19 cellular contexts compared by ENCODE assay signal in the genomic region with DNA sequence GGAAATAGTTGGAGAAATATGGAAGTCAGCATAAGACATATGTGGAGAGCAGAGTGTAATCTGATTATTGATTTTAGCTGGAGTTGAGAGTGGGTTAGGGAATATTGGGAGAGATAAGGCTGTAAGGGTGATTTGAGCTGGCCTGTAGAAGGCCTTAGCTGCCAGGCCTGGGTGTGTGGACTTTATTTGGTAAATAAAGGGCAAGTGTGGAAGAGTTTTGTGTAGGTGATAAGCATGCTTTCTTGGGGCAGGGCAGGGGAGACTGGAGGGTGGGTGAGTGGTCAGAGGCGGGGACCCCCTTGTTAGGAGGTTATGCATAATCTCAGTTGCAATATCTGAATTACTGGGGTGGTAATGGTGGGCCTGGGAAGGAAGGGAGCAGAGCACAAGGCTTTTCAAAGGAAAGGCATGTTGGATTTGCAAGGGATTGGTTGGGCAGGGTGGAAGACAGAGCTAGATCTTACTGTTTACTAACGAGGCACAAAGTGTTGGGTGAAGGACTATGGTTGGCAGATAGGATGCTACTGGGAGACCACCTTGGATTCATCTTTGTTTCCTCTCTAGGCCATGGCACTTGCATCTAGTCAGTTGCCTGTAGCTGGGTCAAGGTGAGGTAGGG. TPM values are rescaled to one million over a fixed set of nuclear protein-coding genes. Genes with fewer than 3 reads are reported as not detected.
DNase-seq lines count a peak whose midpoint lies in the region; ATAC-seq and TF ChIP-seq lines count a peak whose summit lies in the region.
"Had no signal": no experiment of that assay in that cellular context is flagged by ENCODE, and none has a peak within 500 bp of the region (broad histone marks: within the 10 kb centered on the region; RNA-seq: fewer than 3 reads in every experiment).

No MANE protein-coding gene starts in this region.

- peak overlapping the region; percentile 3 for H3K27ac ChIP-seq in AG04450 (ENCODE audit: low read depth, low read length)
- peak overlapping the region in 9 of 11 experiments; percentile 81 to 97 (median 92); a peak in 18 of 22 replicates for H3K27ac ChIP-seq in BLaER1 treated with 17β-estradiol and CSF1 and Interleukin-3, amounts not matched to agents 10 nM and 100 nM
- H3K27ac ChIP-seq: cardiac muscle cell, foreskin keratinocyte had no signal

- no peak overlapping the region for H3K4me3 Mint-ChIP-seq in natural killer cell

- H3K4me1 ChIP-seq in BLaER1 treated with 17β-estradiol and CSF1 and Interleukin-3, amounts not matched to agents 10 nM and 100 nM, result peaks cover 78 to 99% (median 96%) of the 10 kb centered on the region in 10 experiments
- peaks cover 56% of the 10 kb centered on the region for H3K4me1 ChIP-seq in adipocyte (ENCODE audit: control insufficient read depth, insufficient read depth, low read length)

- peak overlapping the region in 9 of 11 experiments; percentile 93 to 99 (median 98); a peak in 19 of 22 replicates for H3K4me2 ChIP-seq in BLaER1 treated with 17β-estradiol and CSF1 and Interleukin-3, amounts not matched to agents 10 nM and 100 nM

- peak overlapping the region; percentile 19 to 50 for H3K27ac Mint-ChIP-seq in natural killer cell

- H3K4me3 ChIP-seq in AG04450 (ENCODE audit: low read depth, low read length), result no peak overlapping the region
- H3K4me3 ChIP-seq in BLaER1 treated with 17β-estradiol and CSF1 and Interleukin-3, amounts not matched to agents 10 nM and 100 nM, result peak overlapping the region in 4 of 10 experiments; percentile 5 to 63 (median 60); a peak in 1 of 20 replicates
- H3K4me3 ChIP-seq in adipocyte (ENCODE audit: low read length), result no peak overlapping the region
- H3K4me3 ChIP-seq: cardiac muscle cell, GM12878, lung, vagina had no signal

- H3K9me3 ChIP-seq in AG04450 (ENCODE audit: control insufficient read depth, insufficient read depth, low read length) (peaks cover 3% of the 10 kb centered on the region; the same call in 1 of the 2 replicates), adipocyte (ENCODE audit: control insufficient read depth, low read length) (no peaks in the 10 kb centered on the region)
- H3K9me3 ChIP-seq in BLaER1 treated with 17β-estradiol and CSF1 and Interleukin-3, amounts not matched to agents 10 nM and 100 nM (replicated peaks in 1 of 11), result no peaks in the 10 kb centered on the region
- H3K9me3 ChIP-seq: vagina had no signal

- DNase-seq in AG04450 (ENCODE audit: low read depth, low spot score), result no peak
- DNase-seq in adipocyte (ENCODE audit: low read depth), result no peak
- no peak for DNase-seq in natural killer cell
- no peak for DNase-seq in AG08396 (ENCODE audit: low spot score)
- no peak for DNase-seq in G401 (ENCODE audit: low spot score)
- DNase-seq in pons (ENCODE audit: low spot score), result no peak
- DNase-seq: activated CD4-positive, alpha-beta T cell treated with anti-CD3 and anti-CD28 coated beads for 4 hours; activated gamma-delta T cell; effector memory CD4-positive, alpha-beta T cell; foreskin keratinocyte; NCI-H1105; Right ventricle myocardium superior; stimulated activated naive CD4-positive, alpha-beta T cell; T-helper 9 cell had no signal

- in situ Hi-C loops in G401 (cut with HindIII; ENCODE audit: low sequenced_read_pairs), result no loop called here

- H3K4me1 Mint-ChIP-seq in natural killer cell, result peaks cover 29 to 58% of the 10 kb centered on the region in 2 donors

- POLR2A ChIA-PET in AG04450 (lab: Yijun Ruan, JAX), result interaction anchor here (2.2 kb wide), 1 partner anchor 69 kb away, joined by 8 read pairs; no protein-coding TSS in a partner anchor

- intact Hi-C loops in natural killer cell (cut with micrococcal nuclease), result loop anchor here (10.0 kb wide), 1 partner anchor 190 kb away; the partner anchor contains the start of gene TINF2

- no peaks in the 10 kb centered on the region for H3K36me3 Mint-ChIP-seq in natural killer cell

- CTCF ChIA-PET in AG04450 (lab: Charles Lee), result interaction anchor here (0.6 to 13.3 kb wide), 8 partner anchors 10 to 164 kb away, joined by 3 to 712 read pairs (median 14); partner anchors contain the start of genes ADCY4, CIDEB, LTB4R2 and RABGGTA

- no peaks in the 10 kb centered on the region for H3K27me3 Mint-ChIP-seq in natural killer cell (ENCODE audit: low read depth in 2 of 2)

- peaks cover 4 to 63% (median 23%) of the 10 kb centered on the region in 11 experiments; a peak in 15 of 22 replicates for H4K20me1 ChIP-seq in BLaER1 treated with 17β-estradiol and CSF1 and Interleukin-3, amounts not matched to agents 10 nM and 100 nM

- H3K27me3 ChIP-seq in AG04450 (ENCODE audit: control insufficient read depth, insufficient read depth, low read length) (no peaks in the 10 kb centered on the region), adipocyte (replicated peaks; ENCODE audit: control insufficient read depth, insufficient read depth, low read length) (no peaks in the 10 kb centered on the region)
- H3K27me3 ChIP-seq in BLaER1 treated with 17β-estradiol and CSF1 and Interleukin-3, amounts not matched to agents 10 nM and 100 nM, result no peaks in the 10 kb centered on the region
- H3K27me3 ChIP-seq: cardiac muscle cell, foreskin keratinocyte, vagina had no signal

- H3K9me3 Mint-ChIP-seq in natural killer cell, result no peaks in the 10 kb centered on the region

- peak overlapping the region in 10 of 11 experiments; percentile 1 to 91 (median 84); a peak in 14 of 22 replicates for H3K9ac ChIP-seq in BLaER1 treated with 17β-estradiol and CSF1 and Interleukin-3, amounts not matched to agents 10 nM and 100 nM
- peak overlapping the region; percentile 53 for H3K9ac ChIP-seq in adipocyte (ENCODE audit: low read length)

- no peak for ATAC-seq in natural killer cell
- ATAC-seq: foreskin keratinocyte, GM12878 had no signal

- no peak for TF ChIP-seq CTCF in AG04450 (IDR thresholded peaks at IDR 0.05; ENCODE audit: low read depth, low read length)
- TF ChIP-seq CTCF in natural killer cell (IDR thresholded peaks at IDR 0.05), result no peak

- H3K36me3 ChIP-seq in BLaER1 treated with 17β-estradiol and CSF1 and Interleukin-3, amounts not matched to agents 10 nM and 100 nM, result peaks cover 48 to 79% (median 68%) of the 10 kb centered on the region in 11 experiments
- H3K36me3 ChIP-seq in adipocyte (ENCODE audit: control insufficient read depth, insufficient read depth, low read length, severe bottlenecking), result peaks cover 64% of the 10 kb centered on the region

RNA-seq across cellular contexts. Expression of gene KHNYN, which starts 5.5 kb away (rescaled TPM):
- polyA plus RNA-seq in AG04450 (2011; rRNA removed), result 16.8 and 17.6 TPM in 2 replicates
- polyA minus RNA-seq in AG04450 (2011; rRNA and poly(A)+ RNA removed), result 21.6 and 25.7 TPM in 2 replicates
- total RNA-seq in natural killer cell, result 100 to 1,000 TPM; 106 to 141 (median 116) TPM
- 41.9 and 54.9 TPM in 2 replicates for total RNA-seq in G401 (2014; rRNA removed; shearing (Covaris generic))

RNA-seq across cellular contexts. Expression of gene CBLN3, which starts 5.8 kb away (rescaled TPM):
- 1.8 and 2.3 TPM in 2 replicates for polyA plus RNA-seq in AG04450 (2011; rRNA removed)
- polyA minus RNA-seq in AG04450 (2011; rRNA and poly(A)+ RNA removed), result 1.1 and 1.7 TPM in 2 replicates
- 1 to 10 TPM in 2 of 3 donors, under 1 TPM in 1; 0.75 to 1.5 (median 1.1) TPM for total RNA-seq in natural killer cell
- 0.25 and 0.88 TPM in 2 replicates for total RNA-seq in G401 (2014; rRNA removed; shearing (Covaris generic))

RNA-seq across cellular contexts. Expression of gene SDR39U1, which starts 7.3 kb away (rescaled TPM):
- polyA plus RNA-seq in AG04450 (2011; rRNA removed), result 22.9 and 24.9 TPM in 2 replicates
- polyA minus RNA-seq in AG04450 (2011; rRNA and poly(A)+ RNA removed), result 9.9 and 11.1 TPM in 2 replicates
- total RNA-seq in natural killer cell, result 100 to 1,000 TPM in 2 of 3 donors, 10 to 100 TPM in 1; 97.1 to 106 (median 100) TPM
- total RNA-seq in G401 (2014; rRNA removed; shearing (Covaris generic)), result 49.2 and 56.4 TPM in 2 replicates

RNA-seq across cellular contexts. Expression of gene NYNRIN, which starts 36.5 kb away (rescaled TPM):
- 10.4 and 10.5 TPM in 2 replicates for polyA plus RNA-seq in AG04450 (2011; rRNA removed)
- 18.3 and 20.1 TPM in 2 replicates for polyA minus RNA-seq in AG04450 (2011; rRNA and poly(A)+ RNA removed)
- under 1 TPM; 0.23 to 0.53 (median 0.42) TPM for total RNA-seq in natural killer cell
- total RNA-seq in G401 (2014; rRNA removed; shearing (Covaris generic)), result 19.7 and 24.1 TPM in 2 replicates
